In genomic region chr17:41189837-41190318, GRCh38 we compare ENCODE assay signal across 17 cellular contexts. TPM values are rescaled to one million over a fixed set of nuclear protein-coding genes. Genes with fewer than 3 reads are reported as not detected.
"Had no signal": no experiment of that assay in that cellular context is flagged by ENCODE, and none has a peak within 500 bp of the region (broad histone marks: within the 10 kb centered on the region; RNA-seq: fewer than 3 reads in every experiment).

KRTAP9-1 (plus strand) TSS chr17:41189887; CDS start chr17:41189887, 0 bp downstream.

RNA-seq across cellular contexts. Expression of gene KRTAP9-1, which starts in this region (rescaled TPM):
- total RNA-seq: activated B cell treated with CpG ODN at 0.5 μM for 24 hours; activated CD4-positive, alpha-beta memory T cell treated with anti-CD3 and anti-CD28 coated beads, Interleukin-2, amount 10 ng/mL, durations not matched to agents 7 days and 5 days; activated CD4-positive, alpha-beta T cell treated with anti-CD3 and anti-CD28 coated beads, Interleukin-2, amount 10 ng/mL, durations not matched to agents 7 days and 5 days; activated CD8-positive, alpha-beta memory T cell treated with anti-CD3 and anti-CD28 coated beads, Interleukin-2, amount 10 ng/mL, durations not matched to agents 7 days and 5 days; activated CD8-positive, alpha-beta T cell treated with anti-CD3 and anti-CD28 coated beads, Interleukin-2, amount 10 ng/mL, durations not matched to agents 7 days and 5 days; activated naive CD8-positive, alpha-beta T cell treated with anti-CD3 and anti-CD28 coated beads for 36 hours; activated T-helper 2 cell treated with anti-CD3 and anti-CD28 coated beads, Interferon-gamma antibody, Interleukin-2, Interleukin-4, amounts not matched to agents 10 μg/mL and 5 μg/mL and 100 μg/mL, durations not matched to agents 14 hours and 24 hours and 36 hours; adrenal gland; aorta; astrocyte; body of pancreas; breast epithelium; cardiac septum; cerebellum; T-helper 1 cell treated with Interleukin-12 subunit alpha and Interleukin-12 subunit beta and Interleukin-4 antibody, amounts not matched to agents 30 ng/mL and 1 ng/mL, for 36 hours; T-helper 17 cell; T-helper 2 cell treated with Interferon-gamma antibody and Interleukin-4, amounts not matched to agents 100 ng/mL and 5 ng/mL, for 36 hours had no signal
- polyA plus RNA-seq: adrenal gland, aorta had no signal
